Comparison of ENCODE assay signal across 37 cellular contexts in genomic region chr4:67820903-67821302, GRCh38.
"Had no signal": no experiment of that assay in that cellular context is flagged by ENCODE, and none has a peak within 500 bp of the region (broad histone marks: within the 10 kb centered on the region; RNA-seq: fewer than 3 reads in every experiment).

No MANE protein-coding gene starts in this region.

- H3K4me1 ChIP-seq: ascending aorta had no signal

- DNase-seq: activated CD4-positive, alpha-beta memory T cell treated with anti-CD3 and anti-CD28 coated beads, Interleukin-2, amount 10 ng/mL, durations not matched to agents 7 days and 5 days; activated CD4-positive, alpha-beta T cell treated with anti-CD3 and anti-CD28 coated beads for 1 hour; activated CD4-positive, alpha-beta T cell treated with anti-CD3 and anti-CD28 coated beads for 36 hours; activated CD4-positive, alpha-beta T cell treated with anti-CD3 and anti-CD28 coated beads for 48 hours; activated CD4-positive, alpha-beta T cell treated with anti-CD3 and anti-CD28 coated beads, Interleukin-2, amount 10 ng/mL, durations not matched to agents 7 days and 5 days; activated CD4-positive, alpha-beta T cell treated with anti-CD3 and anti-CD28 coated beads, Interleukin-2, amount 50 U/mL, for 48 hours; activated CD4-positive, CD25-positive, alpha-beta regulatory T cell; activated CD8-positive, alpha-beta memory T cell treated with anti-CD3 and anti-CD28 coated beads for 24 hours; activated CD8-positive, alpha-beta memory T cell treated with anti-CD3 and anti-CD28 coated beads, Interleukin-2, amount 10 ng/mL, durations not matched to agents 7 days and 5 days; activated CD8-positive, alpha-beta memory T cell treated with anti-CD3 and anti-CD28 coated beads, Interleukin-2, amount 50 U/mL, for 48 hours; activated CD8-positive, alpha-beta T cell treated with anti-CD3 and anti-CD28 coated beads, Interleukin-2, amount 10 ng/mL, durations not matched to agents 7 days and 5 days; activated effector memory CD4-positive, alpha-beta T cell treated with Interleukin-2 at 50 U/mL for 16 hours; activated gamma-delta T cell; activated naive CD4-positive, alpha-beta T cell treated with anti-CD3 and anti-CD28 coated beads, Interleukin-2, amount 10 ng/mL, durations not matched to agents 7 days and 5 days; activated naive CD4-positive, alpha-beta T cell treated with Interleukin-2 at 50 U/mL for 16 hours; activated naive CD8-positive, alpha-beta T cell treated with anti-CD3 and anti-CD28 coated beads, Interleukin-2, amount 10 ng/mL, durations not matched to agents 7 days and 5 days; activated naive CD8-positive, alpha-beta T cell treated with anti-CD3 and anti-CD28 coated beads, Interleukin-2, amount 50 U/mL, for 24 hours; activated T-cell treated with anti-CD3 and anti-CD28 coated beads, Interleukin-2, amount 50 U/mL, for 24 hours; activated T-cell treated with anti-CD3 and anti-CD28 coated beads, Interleukin-2, amount 50 U/mL, for 48 hours; amygdala; anterior cingulate cortex; cerebellar nuclear complex; T-helper 1 cell; T-helper 2 cell; T-helper 9 cell had no signal

- H3K36me3 Mint-ChIP-seq: activated CD8-positive, alpha-beta memory T cell treated with anti-CD3 and anti-CD28 coated beads, Interleukin-2, amount 10 ng/mL, durations not matched to agents 7 days and 5 days; activated naive CD4-positive, alpha-beta T cell treated with anti-CD3 and anti-CD28 coated beads, Interleukin-2, amount 10 ng/mL, durations not matched to agents 7 days and 5 days; activated naive CD4-positive, alpha-beta T cell treated with anti-CD3 and anti-CD28 coated beads, Interleukin-2, amount 50 U/mL, for 24 hours; activated naive CD8-positive, alpha-beta T cell treated with anti-CD3 and anti-CD28 coated beads, Interleukin-2, amount 10 ng/mL, durations not matched to agents 7 days and 5 days; brain; WTC11 had no signal

- H3K27ac Mint-ChIP-seq: activated CD4-positive, alpha-beta memory T cell treated with anti-CD3 and anti-CD28 coated beads, Interleukin-2, amount 10 ng/mL, durations not matched to agents 7 days and 5 days; activated CD4-positive, alpha-beta T cell treated with anti-CD3 and anti-CD28 coated beads for 36 hours; activated CD4-positive, alpha-beta T cell treated with anti-CD3 and anti-CD28 coated beads, Interleukin-2, amount 10 ng/mL, durations not matched to agents 7 days and 5 days; activated CD8-positive, alpha-beta memory T cell treated with anti-CD3 and anti-CD28 coated beads, Interleukin-2, amount 10 ng/mL, durations not matched to agents 7 days and 5 days; activated CD8-positive, alpha-beta T cell treated with anti-CD3 and anti-CD28 coated beads, Interleukin-2, amount 10 ng/mL, durations not matched to agents 7 days and 5 days; activated naive CD4-positive, alpha-beta T cell treated with anti-CD3 and anti-CD28 coated beads, Interleukin-2, amount 10 ng/mL, durations not matched to agents 7 days and 5 days; activated naive CD4-positive, alpha-beta T cell treated with anti-CD3 and anti-CD28 coated beads, Interleukin-2, amount 50 U/mL, for 24 hours; activated naive CD8-positive, alpha-beta T cell; activated naive CD8-positive, alpha-beta T cell treated with anti-CD3 and anti-CD28 coated beads, Interleukin-2, amount 10 ng/mL, durations not matched to agents 7 days and 5 days; activated naive CD8-positive, alpha-beta T cell treated with anti-CD3 and anti-CD28 coated beads, Interleukin-2, amount 50 U/mL, for 24 hours; activated T-cell treated with anti-CD3 and anti-CD28 coated beads, Interleukin-2, amount 50 U/mL, for 24 hours; activated T-helper 2 cell treated with anti-CD3 and anti-CD28 coated beads, Interferon-gamma antibody, Interleukin-2, Interleukin-4, amounts not matched to agents 10 μg/mL and 5 μg/mL and 100 μg/mL, durations not matched to agents 14 hours and 24 hours and 36 hours; brain; T-helper 1 cell treated with Interleukin-12 subunit alpha and Interleukin-12 subunit beta and Interleukin-4 antibody, amounts not matched to agents 30 μg/mL and 1 μg/mL, for 36 hours; T-helper 2 cell treated with Interferon-gamma antibody and Interleukin-4, amounts not matched to agents 5 μg/mL and 100 μg/mL, for 36 hours; WTC11 had no signal

- H3K4me3 Mint-ChIP-seq: activated CD4-positive, alpha-beta memory T cell treated with anti-CD3 and anti-CD28 coated beads, Interleukin-2, amount 10 ng/mL, durations not matched to agents 7 days and 5 days; activated CD4-positive, alpha-beta T cell treated with anti-CD3 and anti-CD28 coated beads for 36 hours; activated CD4-positive, alpha-beta T cell treated with anti-CD3 and anti-CD28 coated beads, Interleukin-2, amount 10 ng/mL, durations not matched to agents 7 days and 5 days; activated CD8-positive, alpha-beta memory T cell treated with anti-CD3 and anti-CD28 coated beads, Interleukin-2, amount 10 ng/mL, durations not matched to agents 7 days and 5 days; activated CD8-positive, alpha-beta T cell treated with anti-CD3 and anti-CD28 coated beads, Interleukin-2, amount 10 ng/mL, durations not matched to agents 7 days and 5 days; activated naive CD4-positive, alpha-beta T cell treated with anti-CD3 and anti-CD28 coated beads, Interleukin-2, amount 10 ng/mL, durations not matched to agents 7 days and 5 days; activated naive CD4-positive, alpha-beta T cell treated with anti-CD3 and anti-CD28 coated beads, Interleukin-2, amount 50 U/mL, for 24 hours; activated naive CD8-positive, alpha-beta T cell; activated naive CD8-positive, alpha-beta T cell treated with anti-CD3 and anti-CD28 coated beads, Interleukin-2, amount 10 ng/mL, durations not matched to agents 7 days and 5 days; activated naive CD8-positive, alpha-beta T cell treated with anti-CD3 and anti-CD28 coated beads, Interleukin-2, amount 50 U/mL, for 24 hours; activated T-cell treated with anti-CD3 and anti-CD28 coated beads, Interleukin-2, amount 50 U/mL, for 24 hours; brain; central memory CD8-positive, alpha-beta T cell; T-helper 1 cell treated with Interleukin-12 subunit alpha and Interleukin-12 subunit beta and Interleukin-4 antibody, amounts not matched to agents 30 μg/mL and 1 μg/mL, for 36 hours; T-helper 2 cell treated with Interferon-gamma antibody and Interleukin-4, amounts not matched to agents 5 μg/mL and 100 μg/mL, for 36 hours; WTC11 had no signal

- H3K4me3 ChIP-seq: ascending aorta had no signal

- H3K27me3 ChIP-seq: ascending aorta had no signal

- FAIRE-seq: TTC549 had no signal

- H3K9me3 Mint-ChIP-seq: activated CD4-positive, alpha-beta memory T cell treated with anti-CD3 and anti-CD28 coated beads, Interleukin-2, amount 10 ng/mL, durations not matched to agents 7 days and 5 days; activated T-helper 2 cell treated with anti-CD3 and anti-CD28 coated beads, Interferon-gamma antibody, Interleukin-2, Interleukin-4, amounts not matched to agents 10 μg/mL and 5 μg/mL and 100 μg/mL, durations not matched to agents 14 hours and 24 hours and 36 hours; T-helper 2 cell treated with Interferon-gamma antibody and Interleukin-4, amounts not matched to agents 5 μg/mL and 100 μg/mL, for 36 hours had no signal

- H3K27me3 Mint-ChIP-seq: activated CD4-positive, alpha-beta memory T cell treated with anti-CD3 and anti-CD28 coated beads, Interleukin-2, amount 10 ng/mL, durations not matched to agents 7 days and 5 days; activated CD4-positive, alpha-beta T cell treated with anti-CD3 and anti-CD28 coated beads for 36 hours; activated CD4-positive, alpha-beta T cell treated with anti-CD3 and anti-CD28 coated beads, Interleukin-2, amount 10 ng/mL, durations not matched to agents 7 days and 5 days; activated CD8-positive, alpha-beta memory T cell treated with anti-CD3 and anti-CD28 coated beads, Interleukin-2, amount 10 ng/mL, durations not matched to agents 7 days and 5 days; activated naive CD4-positive, alpha-beta T cell treated with anti-CD3 and anti-CD28 coated beads, Interleukin-2, amount 10 ng/mL, durations not matched to agents 7 days and 5 days; activated naive CD8-positive, alpha-beta T cell treated with anti-CD3 and anti-CD28 coated beads, Interleukin-2, amount 10 ng/mL, durations not matched to agents 7 days and 5 days; activated naive CD8-positive, alpha-beta T cell treated with anti-CD3 and anti-CD28 coated beads, Interleukin-2, amount 50 U/mL, for 24 hours; activated T-cell treated with anti-CD3 and anti-CD28 coated beads, Interleukin-2, amount 50 U/mL, for 24 hours; brain; central memory CD8-positive, alpha-beta T cell had no signal

- ATAC-seq: activated CD4-positive, alpha-beta T cell treated with anti-CD3 and anti-CD28 coated beads for 36 hours; activated CD4-positive, CD25-positive, alpha-beta regulatory T cell treated with anti-CD3 and anti-CD28 coated beads, Interleukin-2, amount 50 U/mL, for 24 hours; activated CD8-positive, alpha-beta memory T cell treated with anti-CD3 and anti-CD28 coated beads, Interleukin-2, amount 10 ng/mL, durations not matched to agents 7 days and 5 days; activated CD8-positive, alpha-beta T cell treated with anti-CD3 and anti-CD28 coated beads, Interleukin-2, amount 10 ng/mL, durations not matched to agents 7 days and 5 days; activated naive CD8-positive, alpha-beta T cell treated with anti-CD3 and anti-CD28 coated beads, Interleukin-2, amount 50 U/mL, for 24 hours; WTC11 had no signal

- H3K9me3 ChIP-seq: ascending aorta had no signal

- H3K4me1 Mint-ChIP-seq: activated CD4-positive, alpha-beta memory T cell treated with anti-CD3 and anti-CD28 coated beads, Interleukin-2, amount 10 ng/mL, durations not matched to agents 7 days and 5 days; activated CD4-positive, alpha-beta T cell treated with anti-CD3 and anti-CD28 coated beads for 36 hours; activated CD4-positive, alpha-beta T cell treated with anti-CD3 and anti-CD28 coated beads, Interleukin-2, amount 10 ng/mL, durations not matched to agents 7 days and 5 days; activated CD8-positive, alpha-beta memory T cell treated with anti-CD3 and anti-CD28 coated beads, Interleukin-2, amount 10 ng/mL, durations not matched to agents 7 days and 5 days; activated naive CD4-positive, alpha-beta T cell treated with anti-CD3 and anti-CD28 coated beads, Interleukin-2, amount 10 ng/mL, durations not matched to agents 7 days and 5 days; activated naive CD4-positive, alpha-beta T cell treated with anti-CD3 and anti-CD28 coated beads, Interleukin-2, amount 50 U/mL, for 24 hours; activated naive CD8-positive, alpha-beta T cell treated with anti-CD3 and anti-CD28 coated beads, Interleukin-2, amount 10 ng/mL, durations not matched to agents 7 days and 5 days; activated naive CD8-positive, alpha-beta T cell treated with anti-CD3 and anti-CD28 coated beads, Interleukin-2, amount 50 U/mL, for 24 hours; brain; central memory CD8-positive, alpha-beta T cell had no signal

- H3K27ac ChIP-seq: ascending aorta, VCaP had no signal

- H3K36me3 ChIP-seq: ascending aorta had no signal
